Comparison of ENCODE assay signal across 8 cellular contexts in the genomic region with DNA sequence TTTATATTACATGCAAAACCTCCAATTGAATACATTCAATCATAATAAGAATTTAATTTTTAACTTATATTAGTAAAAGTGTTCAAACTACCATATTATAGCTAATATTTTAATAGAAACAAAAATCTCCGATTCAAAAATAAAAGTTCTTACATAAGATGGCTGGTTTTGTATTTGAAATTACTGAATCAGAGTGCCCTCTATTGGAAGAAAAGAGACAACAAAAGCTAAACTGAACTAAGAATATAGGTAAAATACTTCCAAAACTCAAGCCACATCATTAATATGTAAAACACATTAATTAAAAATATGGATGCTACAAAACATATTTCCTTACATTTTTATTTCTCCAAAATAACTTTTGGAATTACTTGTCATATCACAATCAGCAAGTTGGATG.
A peak's percentile ranks its signal among the peaks of the same experiment; 100 is the strongest.
DNase-seq lines count a peak whose midpoint lies in the region; ATAC-seq and TF ChIP-seq lines count a peak whose summit lies in the region.

No MANE protein-coding gene starts in this region.

- H3K79me2 ChIP-seq in OCI-LY3 (ENCODE audit: low read length): no peaks in the 10 kb centered on the region

- intact Hi-C loops in cardiac septum (cut with DNase I): loop anchor here (2.0 kb wide), 1 partner anchor 723 kb away; no protein-coding TSS in a partner anchor

- H4K20me1 ChIP-seq in OCI-LY3 (ENCODE audit: insufficient read depth, low read length): no peaks in the 10 kb centered on the region

- H3K4me3 Mint-ChIP-seq in type B pancreatic cell: no peak overlapping the region
- no peak overlapping the region for H3K4me3 Mint-ChIP-seq in stimulated activated naive CD8-positive, alpha-beta T cell treated with anti-CD3 and anti-CD28 coated beads, Interleukin-15, amount 100 ng/mL, for 72 hours

- H2AFZ ChIP-seq in OCI-LY3 (ENCODE audit: low read depth, low read length): 0 out of 2 replicates have a peak overlapping the region, but pooled peaks have one; percentile 1

- no peak for ATAC-seq in HG03039 (IDR thresholded peaks at IDR 0.05; ENCODE audit: unreplicated experiment)
- ATAC-seq in stimulated activated naive CD8-positive, alpha-beta T cell treated with anti-CD3 and anti-CD28 coated beads, Interleukin-15, amount 100 ng/mL, for 72 hours: no peak

- H3K27ac ChIP-seq in cardiac muscle cell: no peak overlapping the region
- no peak overlapping the region for H3K27ac ChIP-seq in OCI-LY3 (ENCODE audit: low read length)

- no peaks in the 10 kb centered on the region for H3K27me3 Mint-ChIP-seq in type B pancreatic cell
- H3K27me3 Mint-ChIP-seq in stimulated activated naive CD8-positive, alpha-beta T cell treated with anti-CD3 and anti-CD28 coated beads, Interleukin-15, amount 100 ng/mL, for 72 hours: no peaks in the 10 kb centered on the region

- H3K27ac Mint-ChIP-seq in type B pancreatic cell: no peak overlapping the region
- H3K27ac Mint-ChIP-seq in stimulated activated naive CD8-positive, alpha-beta T cell treated with anti-CD3 and anti-CD28 coated beads, Interleukin-15, amount 100 ng/mL, for 72 hours: no peak overlapping the region

- no peaks in the 10 kb centered on the region for H3K9me3 Mint-ChIP-seq in type B pancreatic cell
- peaks cover 0 to 6% of the 10 kb centered on the region in 2 donors for H3K9me3 Mint-ChIP-seq in stimulated activated naive CD8-positive, alpha-beta T cell treated with anti-CD3 and anti-CD28 coated beads, Interleukin-15, amount 100 ng/mL, for 72 hours

- no peaks in the 10 kb centered on the region for H3K27me3 ChIP-seq in cardiac muscle cell
- no peaks in the 10 kb centered on the region for H3K27me3 ChIP-seq in OCI-LY3 (ENCODE audit: low read depth, low read length)

- H3K4me1 ChIP-seq in cardiac muscle cell (ENCODE audit: low read depth) (no peaks in the 10 kb centered on the region), OCI-LY3 (ENCODE audit: low read length) (peaks cover 13% of the 10 kb centered on the region)

- TF ChIP-seq CTCF in cardiac muscle cell (IDR thresholded peaks at IDR 0.05; ENCODE audit: low read depth, low read length): peak; percentile 52
- TF ChIP-seq CTCF in OCI-LY3 (IDR thresholded peaks at IDR 0.05; ENCODE audit: low read depth, low read length): peak; percentile 65
- TF ChIP-seq CTCF in fibroblast of pulmonary artery (IDR thresholded peaks at IDR 0.05; ENCODE audit: low read length, missing control alignments): peak; percentile 58
- TF ChIP-seq CTCF in type B pancreatic cell (conservative IDR thresholded peaks at IDR 0.05): peak; percentile 79

- no peak overlapping the region for H3K4me3 ChIP-seq in cardiac muscle cell
- H3K4me3 ChIP-seq in OCI-LY3 (ENCODE audit: low read length): no peak overlapping the region
- H3K4me3 ChIP-seq in fibroblast of pulmonary artery (replicated peaks; ENCODE audit: low read depth, low read length): no peak overlapping the region

- DNase-seq in cardiac muscle cell (ENCODE audit: low read depth in 1 of 2, low spot score in 1 of 2) (peak; percentile 16 to 40), cardiac septum (ENCODE audit: low spot score) (no peak), fibroblast of pulmonary artery (ENCODE audit: low read depth) (peak; percentile 37), type B pancreatic cell (ENCODE audit: extremely low spot score, unreplicated experiment) (no peak), D341Med (ENCODE audit: low spot score) (no peak)
- DNase-seq in stimulated activated naive CD8-positive, alpha-beta T cell treated with anti-CD3 and anti-CD28 coated beads, Interleukin-15, amount 100 ng/mL, for 72 hours: no peak

- H3K4me2 ChIP-seq in OCI-LY3 (ENCODE audit: low read length): peak overlapping the region; percentile 3; the same call in 1 of the 2 replicates

- H3K36me3 Mint-ChIP-seq in type B pancreatic cell: no peaks in the 10 kb centered on the region

- no peaks in the 10 kb centered on the region for H3K4me1 Mint-ChIP-seq in type B pancreatic cell (ENCODE audit: unreplicated experiment)
- H3K4me1 Mint-ChIP-seq in stimulated activated naive CD8-positive, alpha-beta T cell treated with anti-CD3 and anti-CD28 coated beads, Interleukin-15, amount 100 ng/mL, for 72 hours: no peaks in the 10 kb centered on the region

- H3K36me3 ChIP-seq in cardiac muscle cell (no peaks in the 10 kb centered on the region), OCI-LY3 (replicated peaks; ENCODE audit: low read depth, low read length) (no peaks in the 10 kb centered on the region)

- H3K9me3 ChIP-seq in cardiac muscle cell (ENCODE audit: low read depth) (no peaks in the 10 kb centered on the region), OCI-LY3 (ENCODE audit: insufficient read depth, low read length) (no peaks in the 10 kb centered on the region)

- H3K9ac ChIP-seq in OCI-LY3 (ENCODE audit: low read length): peak overlapping the region; percentile 10; the same call in 1 of the 2 replicates

Comparison
In these comparisons a context has a peak if more than half of its experiments do, and no peak if none do; other contexts are left out.
1. DNase-seq: peak in cardiac muscle cell (2 of 2) and fibroblast of pulmonary artery (single experiment); none in cardiac septum (single experiment), type B pancreatic cell (single experiment), D341Med (single experiment) and stimulated activated naive CD8-positive, alpha-beta T cell treated with anti-CD3 and anti-CD28 coated beads, Interleukin-15, amount 100 ng/mL, for 72 hours (0 of 2).
2. Peak in every context shown above with its lines, with median percentiles within 50 percentile points of each other: CTCF ChIP-seq.